In genomic region chrX:154097003-154097596, GRCh38 we compare ENCODE assay signal across 7 cellular contexts.
A peak's percentile ranks its signal among the peaks of the same experiment; 100 is the strongest.
DNase-seq lines count a peak whose midpoint lies in the region; ATAC-seq and TF ChIP-seq lines count a peak whose summit lies in the region.

No MANE protein-coding gene starts in this region.

- ATAC-seq in HG02678 (IDR thresholded peaks at IDR 0.05; ENCODE audit: unreplicated experiment): peak; percentile 38

- no peak for TF ChIP-seq CTCF in GM13976 (IDR thresholded peaks at IDR 0.05; ENCODE audit: borderline replicate concordance, control extremely low read depth, extremely low read depth, insufficient read depth, missing control alignments)

- peak; percentile 84 for DNase-seq in GM13976 (ENCODE audit: low spot score)
- DNase-seq in NCI-H1694 (lab: John Stamatoyannopoulos, UW): peak; percentile 61
- peak; percentile 26 to 54 (median 37) for DNase-seq in activated CD4-positive, CD25-positive, alpha-beta regulatory T cell (lab: John Stamatoyannopoulos, UW)
- peak in 55 of 61 donors; percentile 10 to 85 (median 56) for DNase-seq in caudate nucleus (lab: John Stamatoyannopoulos, UW)
- DNase-seq in islet precursor cell: peak; percentile 72
- peak; percentile 39 to 61 for DNase-seq in stimulated activated CD4-positive, alpha-beta T cell treated with anti-CD3 and anti-CD28 coated beads, Interleukin-15, amount 100 ng/mL, for 1 hour (ENCODE audit: low read depth in 1 of 2, low spot score in 1 of 2)

- peak overlapping the region; percentile 82 for H3K27ac ChIP-seq in caudate nucleus (ENCODE audit: low read depth, low read length)

- in situ Hi-C loops in GM13976 (cut with MboI; ENCODE audit: low sequenced_read_pairs, unreplicated experiment): no loop called here

Comparison
In these comparisons a context has a peak if more than half of its experiments do, and no peak if none do; other contexts are left out.
1. Peak in every context shown above with its lines: DNase-seq, ATAC-seq and H3K27ac ChIP-seq.